23 cellular contexts compared by ENCODE assay signal in the genomic region with DNA sequence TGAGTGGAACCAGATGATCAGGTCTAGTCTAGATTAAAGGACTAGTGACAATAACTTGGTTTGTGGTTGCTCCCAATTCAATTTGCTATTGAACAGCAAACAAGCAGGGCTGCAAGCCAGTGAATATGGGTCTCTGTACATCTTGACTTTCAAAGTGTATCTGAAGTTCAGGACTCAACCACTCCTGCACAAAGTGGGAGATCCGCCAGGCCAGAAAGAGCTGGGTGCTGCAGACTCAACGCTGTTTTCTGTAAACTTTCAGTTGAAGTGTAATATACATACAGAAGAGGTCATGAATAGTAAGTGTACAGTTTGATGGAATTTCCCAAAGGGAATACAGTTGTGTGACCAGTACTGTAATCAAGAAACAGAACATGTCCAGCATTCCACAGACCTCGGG.
"Had no signal": no experiment of that assay in that cellular context is flagged by ENCODE, and none has a peak within 500 bp of the region (broad histone marks: within the 10 kb centered on the region; RNA-seq: fewer than 3 reads in every experiment).

No MANE protein-coding gene starts in this region.

- H3K27ac Mint-ChIP-seq: dendritic cell treated with granulocyte-macrophage colony-stimulating factor and Interleukin-4, amounts not matched to agents 40 ng/mL and 50 ng/mL, for 4 days; effector memory CD8-positive, alpha-beta T cell; immature natural killer cell; stimulated activated effector memory CD8-positive, alpha-beta T cell treated with anti-CD3 and anti-CD28 coated beads, Interleukin-12 subunit alpha, Interleukin-12 subunit beta, amount 100 ng/mL, for 72 hours had no signal

- DNase-seq: effector memory CD8-positive, alpha-beta T cell; esophagus squamous epithelium; foreskin fibroblast; immature natural killer cell; kidney; left cardiac atrium; left ventricle myocardium inferior; mucosa of descending colon; naive thymus-derived CD8-positive, alpha-beta T cell; occipital lobe; pancreas; small intestine; stimulated activated CD4-positive, alpha-beta T cell treated with anti-CD3 and anti-CD28 coated beads, Interleukin-12 subunit alpha, Interleukin-12 subunit beta, amount 100 ng/mL, for 4 hours; stimulated activated CD4-positive, alpha-beta T cell treated with anti-CD3 and anti-CD28 coated beads, Interleukin-4, amount 100 ng/mL, for 1 hour; stimulated activated CD8-positive, alpha-beta memory T cell treated with anti-CD3 and anti-CD28 coated beads, Interleukin-4, amount 100 ng/mL, for 48 hours; stimulated activated naive CD8-positive, alpha-beta T cell treated with anti-CD3 and anti-CD28 coated beads, Interleukin-15, Interleukin-2, amounts not matched to agents 100 U/mL and 50 U/mL, for 24 hours; thyroid gland; upper lobe of left lung; uterus had no signal

- FAIRE-seq: kidney, pancreas, small intestine had no signal

- H3K4me1 ChIP-seq: suprapubic skin, upper lobe of left lung had no signal

- H3K27ac ChIP-seq: esophagus squamous epithelium, left ventricle myocardium inferior, pancreas, suprapubic skin, thyroid gland, upper lobe of left lung had no signal

- H3K9me3 Mint-ChIP-seq: dendritic cell treated with granulocyte-macrophage colony-stimulating factor and Interleukin-4, amounts not matched to agents 40 ng/mL and 50 ng/mL, for 4 days; effector memory CD8-positive, alpha-beta T cell; immature natural killer cell; naive thymus-derived CD8-positive, alpha-beta T cell; stimulated activated effector memory CD8-positive, alpha-beta T cell treated with anti-CD3 and anti-CD28 coated beads, Interleukin-12 subunit alpha, Interleukin-12 subunit beta, amount 100 ng/mL, for 72 hours had no signal

- H3K4me3 ChIP-seq: esophagus squamous epithelium, left ventricle myocardium inferior, lung, mucosa of descending colon, pancreas, suprapubic skin, thyroid gland, upper lobe of left lung, uterus had no signal

- H3K36me3 ChIP-seq: esophagus squamous epithelium, left ventricle myocardium inferior, pancreas, suprapubic skin, thyroid gland, upper lobe of left lung, uterus had no signal

- H3K4me1 Mint-ChIP-seq: immature natural killer cell; stimulated activated effector memory CD8-positive, alpha-beta T cell treated with anti-CD3 and anti-CD28 coated beads, Interleukin-12 subunit alpha, Interleukin-12 subunit beta, amount 100 ng/mL, for 72 hours had no signal

- H3K36me3 Mint-ChIP-seq: immature natural killer cell; naive thymus-derived CD8-positive, alpha-beta T cell; stimulated activated effector memory CD8-positive, alpha-beta T cell treated with anti-CD3 and anti-CD28 coated beads, Interleukin-12 subunit alpha, Interleukin-12 subunit beta, amount 100 ng/mL, for 72 hours had no signal

- ATAC-seq: effector memory CD8-positive, alpha-beta T cell; left cardiac atrium; mucosa of descending colon; naive thymus-derived CD8-positive, alpha-beta T cell; pancreas; stimulated activated effector memory CD8-positive, alpha-beta T cell treated with anti-CD3 and anti-CD28 coated beads, Interleukin-12 subunit alpha, Interleukin-12 subunit beta, amount 100 ng/mL, for 72 hours; stimulated activated naive CD8-positive, alpha-beta T cell treated with anti-CD3 and anti-CD28 coated beads, Interleukin-15, Interleukin-2, amounts not matched to agents 100 U/mL and 50 U/mL, for 24 hours had no signal

- H3K27me3 ChIP-seq: pancreas, thyroid gland, upper lobe of left lung, uterus had no signal

- H3K9me3 ChIP-seq: esophagus squamous epithelium, left ventricle myocardium inferior, mucosa of descending colon, pancreas, suprapubic skin, thyroid gland, upper lobe of left lung, uterus had no signal

- H3K4me3 Mint-ChIP-seq: dendritic cell treated with granulocyte-macrophage colony-stimulating factor and Interleukin-4, amounts not matched to agents 40 ng/mL and 50 ng/mL, for 4 days; effector memory CD8-positive, alpha-beta T cell; immature natural killer cell; naive thymus-derived CD8-positive, alpha-beta T cell; stimulated activated effector memory CD8-positive, alpha-beta T cell treated with anti-CD3 and anti-CD28 coated beads, Interleukin-12 subunit alpha, Interleukin-12 subunit beta, amount 100 ng/mL, for 72 hours had no signal
